Comparison of ENCODE assay signal across 2 cellular contexts in the genomic region with DNA sequence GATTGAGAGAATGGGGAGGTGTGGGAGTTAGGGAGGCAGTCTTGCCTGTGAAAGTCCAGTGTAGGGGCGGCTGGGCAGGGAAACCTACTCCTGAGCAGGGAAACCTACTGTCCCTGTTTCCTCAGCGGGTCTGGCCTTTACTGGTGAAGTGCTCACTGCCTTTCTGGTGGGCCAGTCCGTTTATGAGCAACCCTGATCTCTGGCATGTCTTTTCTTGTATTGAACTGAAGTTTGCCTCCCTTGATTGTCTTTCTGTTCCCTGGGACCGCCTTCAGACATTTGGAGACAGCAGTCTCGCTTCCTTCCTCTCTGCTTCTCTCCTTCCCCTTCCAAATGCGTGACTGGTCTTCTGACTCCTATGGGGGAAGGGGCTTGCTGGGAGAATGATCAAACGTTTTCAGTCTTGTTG.
TF ChIP-seq lines count a peak whose summit lies in the region.

No MANE protein-coding gene starts in this region.

TF ChIP-seq in SK-N-SH, 30 proteins besides CTCF, POLR2A, EP300 and RAD21 (continued from another document):
- TF ChIP-seq, protein P1, sequence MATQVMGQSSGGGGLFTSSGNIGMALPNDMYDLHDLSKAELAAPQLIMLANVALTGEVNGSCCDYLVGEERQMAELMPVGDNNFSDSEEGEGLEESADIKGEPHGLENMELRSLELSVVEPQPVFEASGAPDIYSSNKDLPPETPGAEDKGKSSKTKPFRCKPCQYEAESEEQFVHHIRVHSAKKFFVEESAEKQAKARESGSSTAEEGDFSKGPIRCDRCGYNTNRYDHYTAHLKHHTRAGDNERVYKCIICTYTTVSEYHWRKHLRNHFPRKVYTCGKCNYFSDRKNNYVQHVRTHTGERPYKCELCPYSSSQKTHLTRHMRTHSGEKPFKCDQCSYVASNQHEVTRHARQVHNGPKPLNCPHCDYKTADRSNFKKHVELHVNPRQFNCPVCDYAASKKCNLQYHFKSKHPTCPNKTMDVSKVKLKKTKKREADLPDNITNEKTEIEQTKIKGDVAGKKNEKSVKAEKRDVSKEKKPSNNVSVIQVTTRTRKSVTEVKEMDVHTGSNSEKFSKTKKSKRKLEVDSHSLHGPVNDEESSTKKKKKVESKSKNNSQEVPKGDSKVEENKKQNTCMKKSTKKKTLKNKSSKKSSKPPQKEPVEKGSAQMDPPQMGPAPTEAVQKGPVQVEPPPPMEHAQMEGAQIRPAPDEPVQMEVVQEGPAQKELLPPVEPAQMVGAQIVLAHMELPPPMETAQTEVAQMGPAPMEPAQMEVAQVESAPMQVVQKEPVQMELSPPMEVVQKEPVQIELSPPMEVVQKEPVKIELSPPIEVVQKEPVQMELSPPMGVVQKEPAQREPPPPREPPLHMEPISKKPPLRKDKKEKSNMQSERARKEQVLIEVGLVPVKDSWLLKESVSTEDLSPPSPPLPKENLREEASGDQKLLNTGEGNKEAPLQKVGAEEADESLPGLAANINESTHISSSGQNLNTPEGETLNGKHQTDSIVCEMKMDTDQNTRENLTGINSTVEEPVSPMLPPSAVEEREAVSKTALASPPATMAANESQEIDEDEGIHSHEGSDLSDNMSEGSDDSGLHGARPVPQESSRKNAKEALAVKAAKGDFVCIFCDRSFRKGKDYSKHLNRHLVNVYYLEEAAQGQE (IDR thresholded peaks at IDR 0.05; ENCODE audit: low read depth, low read length), result no peak
- TF ChIP-seq CHD2 (IDR thresholded peaks at IDR 0.05; ENCODE audit: low read length, partially characterized antibody), result no peak

TF ChIP-seq in SK-N-SH treated with all-trans-retinoic acid at 6 μM for 48 hours, 23 proteins besides CTCF, POLR2A, EP300 and RAD21 (continued from another document):
- TF ChIP-seq, protein P2, sequence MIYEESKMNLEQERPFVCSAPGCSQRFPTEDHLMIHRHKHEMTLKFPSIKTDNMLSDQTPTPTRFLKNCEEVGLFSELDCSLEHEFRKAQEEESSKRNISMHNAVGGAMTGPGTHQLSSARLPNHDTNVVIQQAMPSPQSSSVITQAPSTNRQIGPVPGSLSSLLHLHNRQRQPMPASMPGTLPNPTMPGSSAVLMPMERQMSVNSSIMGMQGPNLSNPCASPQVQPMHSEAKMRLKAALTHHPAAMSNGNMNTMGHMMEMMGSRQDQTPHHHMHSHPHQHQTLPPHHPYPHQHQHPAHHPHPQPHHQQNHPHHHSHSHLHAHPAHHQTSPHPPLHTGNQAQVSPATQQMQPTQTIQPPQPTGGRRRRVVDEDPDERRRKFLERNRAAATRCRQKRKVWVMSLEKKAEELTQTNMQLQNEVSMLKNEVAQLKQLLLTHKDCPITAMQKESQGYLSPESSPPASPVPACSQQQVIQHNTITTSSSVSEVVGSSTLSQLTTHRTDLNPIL (CRISPR knock-in tag; IDR thresholded peaks at IDR 0.05; ENCODE audit: low read depth), result no peak
- no peak for TF ChIP-seq PPARA (CRISPR knock-in tag; IDR thresholded peaks at IDR 0.05; ENCODE audit: borderline replicate concordance)
- no peak for TF ChIP-seq OSR1 (CRISPR knock-in tag; IDR thresholded peaks at IDR 0.05)
- TF ChIP-seq ESRRG (CRISPR knock-in tag; IDR thresholded peaks at IDR 0.05), result no peak
- TF ChIP-seq ZNF8 (CRISPR knock-in tag; IDR thresholded peaks at IDR 0.05), result no peak
- no peak for TF ChIP-seq ZC3H10 (CRISPR knock-in tag; IDR thresholded peaks at IDR 0.05)
- no peak for TF ChIP-seq TOX (CRISPR knock-in tag; IDR thresholded peaks at IDR 0.05; ENCODE audit: borderline replicate concordance)
- no peak for TF ChIP-seq TCF4 (CRISPR knock-in tag; IDR thresholded peaks at IDR 0.05; ENCODE audit: borderline replicate concordance)
- no peak for TF ChIP-seq ZNF565 (CRISPR knock-in tag; conservative IDR thresholded peaks at IDR 0.05; ENCODE audit: low read depth)
- no peak for TF ChIP-seq RARB (CRISPR knock-in tag; IDR thresholded peaks at IDR 0.05)
TF ChIP-seq in SK-N-SH treated with all-trans-retinoic acid at 6 μM for 48 hours: peak in this region for 0.
